Comparison of ENCODE assay signal across 24 cellular contexts in genomic region chr6:3144571-3144970, GRCh38.
"Had no signal": no experiment of that assay in that cellular context is flagged by ENCODE, and none has a peak within 500 bp of the region (broad histone marks: within the 10 kb centered on the region; RNA-seq: fewer than 3 reads in every experiment).

No MANE protein-coding gene starts in this region.

- H3K27me3 ChIP-seq: breast epithelium, pancreas, stomach, thyroid gland, upper lobe of left lung, vagina had no signal

- DNase-seq: activated CD4-positive, alpha-beta memory T cell treated with anti-CD3 and anti-CD28 coated beads for 36 hours; activated CD4-positive, alpha-beta T cell treated with anti-CD3 and anti-CD28 coated beads for 4 hours; activated gamma-delta T cell treated with Interleukin-2 at 50 U/mL for 16 hours; activated naive CD4-positive, alpha-beta T cell treated with anti-CD3 and anti-CD28 coated beads, Interleukin-2, amount 50 U/mL, for 16 hours; activated T-cell treated with anti-CD3 and anti-CD28 coated beads, Interleukin-2, amount 50 U/mL, for 4 hours; dermis blood vessel endothelial cell; effector CD4-positive, alpha-beta T cell; islet precursor cell; left ventricle myocardium superior; pancreas; psoas muscle; stimulated activated CD4-positive, alpha-beta T cell treated with anti-CD3 and anti-CD28 coated beads, Interleukin-15, amount 100 ng/mL, for 24 hours; stimulated activated CD4-positive, alpha-beta T cell treated with anti-CD3 and anti-CD28 coated beads, Interleukin-2, amount 100 ng/mL, for 24 hours; stimulated activated naive B cell treated with anti-CD40 and anti-IgM and Interleukin-4, amounts not matched to agents 10 μg/mL and 1 μg/mL and 100 μg/mL, for 72 hours; stomach; thyroid gland; upper lobe of left lung had no signal

- H3K9me3 ChIP-seq: breast epithelium, pancreas, psoas muscle, stomach, thyroid gland, upper lobe of left lung, vagina had no signal

- H3K4me3 Mint-ChIP-seq: activated CD4-positive, alpha-beta memory T cell treated with anti-CD3 and anti-CD28 coated beads for 36 hours; activated T-cell treated with anti-CD3 and anti-CD28 coated beads, Interleukin-2, amount 50 U/mL, for 4 hours; activated T-helper 17 cell treated with anti-CD3 and anti-CD28 coated beads, Interleukin-2, amount 50 U/mL, for 72 hours; nephron; stimulated activated naive B cell treated with anti-CD40 and anti-IgM and Interleukin-4, amounts not matched to agents 10 μg/mL and 1 μg/mL and 100 μg/mL, for 72 hours had no signal

- H3K27me3 Mint-ChIP-seq: activated CD4-positive, alpha-beta memory T cell treated with anti-CD3 and anti-CD28 coated beads for 36 hours; activated T-helper 17 cell treated with anti-CD3 and anti-CD28 coated beads, Interleukin-2, amount 50 U/mL, for 72 hours had no signal

- H3K4me1 ChIP-seq: breast epithelium had no signal

- H3K9me3 Mint-ChIP-seq: activated CD4-positive, alpha-beta memory T cell treated with anti-CD3 and anti-CD28 coated beads for 36 hours; activated T-cell treated with anti-CD3 and anti-CD28 coated beads, Interleukin-2, amount 50 U/mL, for 4 hours; activated T-helper 17 cell treated with anti-CD3 and anti-CD28 coated beads, Interleukin-2, amount 50 U/mL, for 72 hours had no signal

- H3K36me3 ChIP-seq: breast epithelium had no signal

- H3K27ac ChIP-seq: breast epithelium, pancreas, psoas muscle, stomach, thyroid gland, upper lobe of left lung, vagina had no signal

- H3K27ac Mint-ChIP-seq: activated CD4-positive, alpha-beta memory T cell treated with anti-CD3 and anti-CD28 coated beads for 36 hours; activated T-helper 17 cell treated with anti-CD3 and anti-CD28 coated beads, Interleukin-2, amount 50 U/mL, for 72 hours; nephron; stimulated activated naive B cell treated with anti-CD40 and anti-IgM and Interleukin-4, amounts not matched to agents 10 μg/mL and 1 μg/mL and 100 μg/mL, for 72 hours had no signal

- H3K4me3 ChIP-seq: breast epithelium, pancreas, psoas muscle, stomach, thyroid gland, upper lobe of left lung, vagina had no signal

- FAIRE-seq: colon, endometrium, frontal cortex, pancreas had no signal

- ATAC-seq: activated T-cell treated with anti-CD3 and anti-CD28 coated beads, Interleukin-2, amount 50 U/mL, for 4 hours; activated T-helper 17 cell treated with anti-CD3 and anti-CD28 coated beads, Interleukin-2, amount 50 U/mL, for 72 hours; left ventricle myocardium superior; pancreas; psoas muscle; stimulated activated naive B cell treated with anti-CD40 and anti-IgM and Interleukin-4, amounts not matched to agents 10 μg/mL and 1 μg/mL and 100 μg/mL, for 72 hours had no signal
